13 cellular contexts compared by ENCODE assay signal in the genomic region with DNA sequence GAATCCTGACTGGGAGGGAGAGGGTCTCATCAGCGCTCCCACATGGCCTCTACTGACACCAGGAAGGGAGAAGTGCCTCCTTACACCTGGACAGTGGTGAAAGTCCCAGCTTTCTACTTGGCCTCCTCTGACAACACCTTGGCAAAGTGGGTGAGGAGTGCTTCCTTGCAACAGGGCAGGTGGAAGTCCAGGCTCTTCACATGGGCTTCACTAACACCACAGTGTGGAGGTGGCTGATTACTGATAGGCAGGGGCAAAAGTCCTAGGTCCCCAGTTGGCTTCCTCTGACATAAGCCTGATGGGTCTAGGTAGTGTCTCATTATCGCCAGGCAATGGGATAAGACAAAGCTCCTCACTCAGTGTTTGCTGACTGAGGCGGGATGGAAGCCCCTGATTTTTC. TPM values are rescaled to one million over a fixed set of nuclear protein-coding genes. Genes with fewer than 3 reads are reported as not detected.
"Had no signal": no experiment of that assay in that cellular context is flagged by ENCODE, and none has a peak within 500 bp of the region (broad histone marks: within the 10 kb centered on the region; RNA-seq: fewer than 3 reads in every experiment).

No MANE protein-coding gene starts in this region.

- FAIRE-seq: HepG2 had no signal

- DNase-seq: GM23248, GOT3, H7, HFFc6, KBM-7 had no signal

- H3K27ac ChIP-seq: GM23248, HL-60, KMS-11 had no signal

- H3K4me1 ChIP-seq: HAP-1 had no signal

- ATAC-seq: HCT116, HepG2 had no signal

- H3K4me3 ChIP-seq: GM23248, HAP-1 had no signal

- H3K9me3 ChIP-seq: HAP-1 had no signal

- H3K36me3 ChIP-seq: HAP-1 had no signal

- H3K9ac ChIP-seq: GM23248, KMS-11 had no signal

- H2AFZ ChIP-seq: GM23248 had no signal

- H3K4me2 ChIP-seq: KMS-11 had no signal

RNA-seq across cellular contexts. Expression of a gene that starts 9.5 kb away (rescaled TPM):
- total RNA-seq: GM23248, H7, HepG2, HFFc6 had no signal
- polyA plus RNA-seq: HepG2 had no signal

RNA-seq across cellular contexts. Expression of a gene that starts 23.2 kb away (rescaled TPM):
- total RNA-seq: GM23248, H4, H7, HepG2, HFFc6, HT1080 had no signal
- polyA plus RNA-seq: GM23248, HepG2, IgD-negative memory B cell had no signal

RNA-seq across cellular contexts. Expression of a gene that starts 58.5 kb away (rescaled TPM):
- total RNA-seq: GM23248, H4, H7, HepG2, HFFc6, HT1080 had no signal
- polyA plus RNA-seq: GM23248, HepG2 had no signal
